In the genomic region with DNA sequence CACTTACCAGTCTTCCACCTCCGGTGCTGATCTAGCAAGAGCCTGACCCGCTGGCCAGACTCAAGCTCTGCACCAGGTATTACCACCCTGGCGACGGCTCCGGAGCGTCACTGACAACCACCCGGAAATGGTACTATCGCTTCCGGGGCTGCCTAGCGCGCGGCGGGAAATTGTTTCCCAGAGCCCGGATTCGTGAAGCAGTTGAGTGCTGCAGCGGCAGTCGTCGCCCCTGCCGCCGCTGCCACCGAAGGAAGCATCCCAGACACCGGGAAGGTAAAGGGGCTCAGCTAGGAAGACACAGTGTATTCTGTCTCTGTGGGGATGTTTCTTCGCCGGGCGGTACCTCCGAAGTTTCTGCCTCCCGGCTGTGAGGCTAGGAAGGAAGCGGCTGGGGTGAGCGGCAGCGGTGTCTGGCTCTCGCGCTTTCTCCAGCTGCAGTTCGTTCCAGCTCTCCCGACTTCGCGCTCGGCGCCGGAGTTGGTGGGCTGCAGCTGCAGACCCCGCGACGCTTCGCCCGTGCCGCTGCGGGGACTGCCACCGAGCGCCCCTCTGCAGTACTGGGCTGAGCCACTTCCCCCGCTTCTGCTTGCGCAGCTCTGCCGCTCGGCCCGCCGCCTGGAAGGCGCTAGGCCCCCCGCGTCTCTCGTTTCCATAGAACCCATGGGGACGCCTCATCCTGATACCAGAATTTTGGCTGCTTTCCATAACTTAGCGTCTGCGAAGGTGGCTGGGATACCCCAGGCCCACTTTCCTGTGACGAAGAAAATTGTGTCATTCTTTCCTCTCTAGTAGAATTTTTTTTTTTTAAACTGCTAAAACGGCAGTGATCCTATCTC, we compare ENCODE assay signal across 1 cellular context.
A peak's percentile ranks its signal among the peaks of the same experiment; 100 is the strongest.
TF ChIP-seq lines count a peak whose summit lies in the region.

A gene with protein sequence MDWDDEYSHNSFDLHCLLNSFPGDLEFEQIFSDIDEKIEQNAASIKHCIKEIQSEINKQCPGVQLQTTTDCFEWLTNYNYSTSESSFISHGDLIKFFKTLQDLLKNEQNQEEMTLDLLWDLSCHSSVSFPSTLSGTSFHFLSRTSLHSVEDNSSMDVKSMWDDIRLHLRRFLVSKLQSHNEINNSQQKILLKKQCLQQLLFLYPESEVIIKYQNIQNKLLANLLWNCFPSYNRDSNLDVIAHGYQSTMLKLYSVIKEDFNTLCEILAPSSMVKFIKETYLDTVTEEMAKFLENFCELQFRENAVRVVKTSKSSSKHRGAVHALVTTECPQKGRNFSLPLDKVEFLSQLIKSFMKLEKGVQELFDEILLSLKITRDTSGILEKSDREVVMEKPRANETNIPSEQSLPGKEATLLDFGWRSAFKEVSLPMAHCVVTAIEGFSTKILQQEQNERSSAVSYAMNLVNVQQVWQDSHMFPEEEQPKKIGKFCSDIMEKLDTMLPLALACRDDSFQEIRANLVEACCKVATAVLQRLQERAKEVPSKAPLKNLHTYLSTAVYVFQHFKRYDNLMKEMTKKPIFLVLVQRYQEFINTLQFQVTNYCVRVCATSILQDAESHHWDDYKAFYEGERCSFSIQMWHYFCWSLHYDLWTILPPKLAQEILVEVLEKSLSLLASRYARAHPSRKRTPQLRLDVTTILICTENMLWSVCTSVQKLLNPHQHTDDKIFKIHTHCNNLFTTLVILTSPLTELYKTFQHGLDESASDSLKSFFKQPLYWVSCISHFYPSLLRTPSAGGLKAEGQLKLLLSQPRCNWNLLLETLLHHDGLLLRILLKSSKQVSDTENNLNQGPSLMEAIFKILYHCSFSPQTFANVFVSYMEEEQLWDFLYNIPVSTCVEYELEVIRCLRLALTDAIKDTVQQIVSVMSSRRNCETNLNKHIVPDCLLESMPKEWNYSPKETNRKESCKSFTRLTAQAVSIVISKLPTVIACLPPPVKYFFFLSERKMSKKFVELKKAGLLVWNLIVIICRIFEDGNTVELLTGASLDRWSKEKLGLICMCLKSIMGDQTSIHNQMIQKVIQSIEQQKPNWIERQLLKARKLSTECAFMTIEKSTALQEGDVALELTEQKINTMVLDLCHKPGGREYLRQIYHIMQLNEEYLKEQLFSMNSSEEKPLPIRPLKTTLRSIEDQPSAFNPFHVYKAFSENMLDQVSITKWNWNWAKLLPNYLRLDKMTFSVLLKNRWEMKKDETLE (N-terminal part only) (minus strand): TSS at position 112 of the 836 bp plus-strand sequence. CDS start 81,478 bp downstream, outside the sequence.
A gene (plus strand): TSS at position 177 of the 836 bp plus-strand sequence. CDS start 10,142 bp downstream, outside the sequence.

TF ChIP-seq in K562, 482 proteins besides CTCF, POLR2A, EP300 and RAD21 (continued from another document and continues in another):
- TF ChIP-seq, protein P1, sequence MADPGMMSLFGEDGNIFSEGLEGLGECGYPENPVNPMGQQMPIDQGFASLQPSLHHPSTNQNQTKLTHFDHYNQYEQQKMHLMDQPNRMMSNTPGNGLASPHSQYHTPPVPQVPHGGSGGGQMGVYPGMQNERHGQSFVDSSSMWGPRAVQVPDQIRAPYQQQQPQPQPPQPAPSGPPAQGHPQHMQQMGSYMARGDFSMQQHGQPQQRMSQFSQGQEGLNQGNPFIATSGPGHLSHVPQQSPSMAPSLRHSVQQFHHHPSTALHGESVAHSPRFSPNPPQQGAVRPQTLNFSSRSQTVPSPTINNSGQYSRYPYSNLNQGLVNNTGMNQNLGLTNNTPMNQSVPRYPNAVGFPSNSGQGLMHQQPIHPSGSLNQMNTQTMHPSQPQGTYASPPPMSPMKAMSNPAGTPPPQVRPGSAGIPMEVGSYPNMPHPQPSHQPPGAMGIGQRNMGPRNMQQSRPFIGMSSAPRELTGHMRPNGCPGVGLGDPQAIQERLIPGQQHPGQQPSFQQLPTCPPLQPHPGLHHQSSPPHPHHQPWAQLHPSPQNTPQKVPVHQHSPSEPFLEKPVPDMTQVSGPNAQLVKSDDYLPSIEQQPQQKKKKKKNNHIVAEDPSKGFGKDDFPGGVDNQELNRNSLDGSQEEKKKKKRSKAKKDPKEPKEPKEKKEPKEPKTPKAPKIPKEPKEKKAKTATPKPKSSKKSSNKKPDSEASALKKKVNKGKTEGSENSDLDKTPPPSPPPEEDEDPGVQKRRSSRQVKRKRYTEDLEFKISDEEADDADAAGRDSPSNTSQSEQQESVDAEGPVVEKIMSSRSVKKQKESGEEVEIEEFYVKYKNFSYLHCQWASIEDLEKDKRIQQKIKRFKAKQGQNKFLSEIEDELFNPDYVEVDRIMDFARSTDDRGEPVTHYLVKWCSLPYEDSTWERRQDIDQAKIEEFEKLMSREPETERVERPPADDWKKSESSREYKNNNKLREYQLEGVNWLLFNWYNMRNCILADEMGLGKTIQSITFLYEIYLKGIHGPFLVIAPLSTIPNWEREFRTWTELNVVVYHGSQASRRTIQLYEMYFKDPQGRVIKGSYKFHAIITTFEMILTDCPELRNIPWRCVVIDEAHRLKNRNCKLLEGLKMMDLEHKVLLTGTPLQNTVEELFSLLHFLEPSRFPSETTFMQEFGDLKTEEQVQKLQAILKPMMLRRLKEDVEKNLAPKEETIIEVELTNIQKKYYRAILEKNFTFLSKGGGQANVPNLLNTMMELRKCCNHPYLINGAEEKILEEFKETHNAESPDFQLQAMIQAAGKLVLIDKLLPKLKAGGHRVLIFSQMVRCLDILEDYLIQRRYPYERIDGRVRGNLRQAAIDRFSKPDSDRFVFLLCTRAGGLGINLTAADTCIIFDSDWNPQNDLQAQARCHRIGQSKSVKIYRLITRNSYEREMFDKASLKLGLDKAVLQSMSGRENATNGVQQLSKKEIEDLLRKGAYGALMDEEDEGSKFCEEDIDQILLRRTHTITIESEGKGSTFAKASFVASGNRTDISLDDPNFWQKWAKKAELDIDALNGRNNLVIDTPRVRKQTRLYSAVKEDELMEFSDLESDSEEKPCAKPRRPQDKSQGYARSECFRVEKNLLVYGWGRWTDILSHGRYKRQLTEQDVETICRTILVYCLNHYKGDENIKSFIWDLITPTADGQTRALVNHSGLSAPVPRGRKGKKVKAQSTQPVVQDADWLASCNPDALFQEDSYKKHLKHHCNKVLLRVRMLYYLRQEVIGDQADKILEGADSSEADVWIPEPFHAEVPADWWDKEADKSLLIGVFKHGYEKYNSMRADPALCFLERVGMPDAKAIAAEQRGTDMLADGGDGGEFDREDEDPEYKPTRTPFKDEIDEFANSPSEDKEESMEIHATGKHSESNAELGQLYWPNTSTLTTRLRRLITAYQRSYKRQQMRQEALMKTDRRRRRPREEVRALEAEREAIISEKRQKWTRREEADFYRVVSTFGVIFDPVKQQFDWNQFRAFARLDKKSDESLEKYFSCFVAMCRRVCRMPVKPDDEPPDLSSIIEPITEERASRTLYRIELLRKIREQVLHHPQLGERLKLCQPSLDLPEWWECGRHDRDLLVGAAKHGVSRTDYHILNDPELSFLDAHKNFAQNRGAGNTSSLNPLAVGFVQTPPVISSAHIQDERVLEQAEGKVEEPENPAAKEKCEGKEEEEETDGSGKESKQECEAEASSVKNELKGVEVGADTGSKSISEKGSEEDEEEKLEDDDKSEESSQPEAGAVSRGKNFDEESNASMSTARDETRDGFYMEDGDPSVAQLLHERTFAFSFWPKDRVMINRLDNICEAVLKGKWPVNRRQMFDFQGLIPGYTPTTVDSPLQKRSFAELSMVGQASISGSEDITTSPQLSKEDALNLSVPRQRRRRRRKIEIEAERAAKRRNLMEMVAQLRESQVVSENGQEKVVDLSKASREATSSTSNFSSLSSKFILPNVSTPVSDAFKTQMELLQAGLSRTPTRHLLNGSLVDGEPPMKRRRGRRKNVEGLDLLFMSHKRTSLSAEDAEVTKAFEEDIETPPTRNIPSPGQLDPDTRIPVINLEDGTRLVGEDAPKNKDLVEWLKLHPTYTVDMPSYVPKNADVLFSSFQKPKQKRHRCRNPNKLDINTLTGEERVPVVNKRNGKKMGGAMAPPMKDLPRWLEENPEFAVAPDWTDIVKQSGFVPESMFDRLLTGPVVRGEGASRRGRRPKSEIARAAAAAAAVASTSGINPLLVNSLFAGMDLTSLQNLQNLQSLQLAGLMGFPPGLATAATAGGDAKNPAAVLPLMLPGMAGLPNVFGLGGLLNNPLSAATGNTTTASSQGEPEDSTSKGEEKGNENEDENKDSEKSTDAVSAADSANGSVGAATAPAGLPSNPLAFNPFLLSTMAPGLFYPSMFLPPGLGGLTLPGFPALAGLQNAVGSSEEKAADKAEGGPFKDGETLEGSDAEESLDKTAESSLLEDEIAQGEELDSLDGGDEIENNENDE (IDR thresholded peaks at IDR 0.05; ENCODE audit: low read depth, low read length) = no peak
- TF ChIP-seq SRSF9 (IDR thresholded peaks at IDR 0.05; ENCODE audit: borderline replicate concordance, low read depth, low read length) = no peak
- TF ChIP-seq ZSCAN32 (CRISPR knock-in tag; IDR thresholded peaks at IDR 0.05) = no peak
- TF ChIP-seq NR2F6 (CRISPR knock-in tag; IDR thresholded peaks at IDR 0.05) = no peak
- TF ChIP-seq CBX5 (IDR thresholded peaks at IDR 0.05; ENCODE audit: borderline replicate concordance, low read depth) = no peak
- TF ChIP-seq ZBTB7A (IDR thresholded peaks at IDR 0.05; ENCODE audit: borderline replicate concordance, control insufficient read depth, low read depth, low read length) = peak; percentile 77; the same call in 1 of the 2 replicates
- TF ChIP-seq ETS2 (tag; IDR thresholded peaks at IDR 0.05; ENCODE audit: borderline replicate concordance, poor library complexity, severe bottlenecking) = no peak
- TF ChIP-seq ZNF232 (CRISPR knock-in tag; IDR thresholded peaks at IDR 0.05) = no peak
- no peak; the same call in 1 of the 2 replicates for TF ChIP-seq NR1H2 (CRISPR knock-in tag; IDR thresholded peaks at IDR 0.05)
- TF ChIP-seq ZNF124 (CRISPR knock-in tag; IDR thresholded peaks at IDR 0.05) = no peak
- TF ChIP-seq HEY1 (CRISPR knock-in tag; IDR thresholded peaks at IDR 0.05; ENCODE audit: borderline replicate concordance) = no peak
- no peak for TF ChIP-seq BDP1 (IDR thresholded peaks at IDR 0.05; ENCODE audit: insufficient read depth, insufficient read length)
- no peak for TF ChIP-seq FOXJ3 (CRISPR knock-in tag; IDR thresholded peaks at IDR 0.05)
- no peak for TF ChIP-seq ZFP36 (IDR thresholded peaks at IDR 0.05; ENCODE audit: low read depth, low read length, partially characterized antibody)
- TF ChIP-seq TEAD1 (CRISPR knock-in tag; IDR thresholded peaks at IDR 0.05) = no peak
- TF ChIP-seq, protein P2, sequence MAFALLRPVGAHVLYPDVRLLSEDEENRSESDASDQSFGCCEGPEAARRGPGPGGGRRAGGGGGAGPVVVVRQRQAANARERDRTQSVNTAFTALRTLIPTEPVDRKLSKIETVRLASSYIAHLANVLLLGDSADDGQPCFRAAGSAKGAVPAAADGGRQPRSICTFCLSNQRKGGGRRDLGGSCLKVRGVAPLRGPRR (CRISPR knock-in tag; IDR thresholded peaks at IDR 0.05) = no peak
- no peak for TF ChIP-seq BRF1 (IDR thresholded peaks at IDR 0.05; ENCODE audit: borderline replicate concordance, extremely low read depth, insufficient read length)
- peak; percentile 71 for TF ChIP-seq ZNF384 (IDR thresholded peaks at IDR 0.05; ENCODE audit: low read depth, low read length)
- TF ChIP-seq ZNF217 (CRISPR knock-in tag; IDR thresholded peaks at IDR 0.05) = no peak
- no peak for TF ChIP-seq ZNF140 (CRISPR knock-in tag; IDR thresholded peaks at IDR 0.05)
- TF ChIP-seq RFX1 (IDR thresholded peaks at IDR 0.05) = peak; percentile 95
- no peak for TF ChIP-seq PRPF4 (IDR thresholded peaks at IDR 0.05; ENCODE audit: insufficient read depth, low read depth, low read length, poor library complexity, severe bottlenecking)
- TF ChIP-seq NONO (IDR thresholded peaks at IDR 0.05; ENCODE audit: low read depth in 2 of 2, low read length in 1 of 2) = no peak
- no peak for TF ChIP-seq ZNF212 (CRISPR knock-in tag; IDR thresholded peaks at IDR 0.05)
- TF ChIP-seq, protein P3, sequence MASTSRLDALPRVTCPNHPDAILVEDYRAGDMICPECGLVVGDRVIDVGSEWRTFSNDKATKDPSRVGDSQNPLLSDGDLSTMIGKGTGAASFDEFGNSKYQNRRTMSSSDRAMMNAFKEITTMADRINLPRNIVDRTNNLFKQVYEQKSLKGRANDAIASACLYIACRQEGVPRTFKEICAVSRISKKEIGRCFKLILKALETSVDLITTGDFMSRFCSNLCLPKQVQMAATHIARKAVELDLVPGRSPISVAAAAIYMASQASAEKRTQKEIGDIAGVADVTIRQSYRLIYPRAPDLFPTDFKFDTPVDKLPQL (IDR thresholded peaks at IDR 0.05; ENCODE audit: extremely low read depth, insufficient read length) = no peak
- TF ChIP-seq RBM39 (optimal IDR thresholded peaks at IDR 0.05; ENCODE audit: low read depth, low read length) = no peak
- TF ChIP-seq HNRNPLL (IDR thresholded peaks at IDR 0.05; ENCODE audit: low read depth, low read length, poor library complexity, severe bottlenecking) = peak; percentile 44
- no peak for TF ChIP-seq TCFL5 (CRISPR knock-in tag; conservative IDR thresholded peaks at IDR 0.05)
- TF ChIP-seq, protein P4, sequence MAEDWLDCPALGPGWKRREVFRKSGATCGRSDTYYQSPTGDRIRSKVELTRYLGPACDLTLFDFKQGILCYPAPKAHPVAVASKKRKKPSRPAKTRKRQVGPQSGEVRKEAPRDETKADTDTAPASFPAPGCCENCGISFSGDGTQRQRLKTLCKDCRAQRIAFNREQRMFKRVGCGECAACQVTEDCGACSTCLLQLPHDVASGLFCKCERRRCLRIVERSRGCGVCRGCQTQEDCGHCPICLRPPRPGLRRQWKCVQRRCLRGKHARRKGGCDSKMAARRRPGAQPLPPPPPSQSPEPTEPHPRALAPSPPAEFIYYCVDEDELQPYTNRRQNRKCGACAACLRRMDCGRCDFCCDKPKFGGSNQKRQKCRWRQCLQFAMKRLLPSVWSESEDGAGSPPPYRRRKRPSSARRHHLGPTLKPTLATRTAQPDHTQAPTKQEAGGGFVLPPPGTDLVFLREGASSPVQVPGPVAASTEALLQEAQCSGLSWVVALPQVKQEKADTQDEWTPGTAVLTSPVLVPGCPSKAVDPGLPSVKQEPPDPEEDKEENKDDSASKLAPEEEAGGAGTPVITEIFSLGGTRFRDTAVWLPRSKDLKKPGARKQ (CRISPR knock-in tag; IDR thresholded peaks at IDR 0.05) = no peak
- peak; percentile 85 for TF ChIP-seq C11orf30 (IDR thresholded peaks at IDR 0.05; ENCODE audit: low read depth)
- TF ChIP-seq NR3C1 (CRISPR knock-in tag; IDR thresholded peaks at IDR 0.05) = no peak
- TF ChIP-seq SAFB (IDR thresholded peaks at IDR 0.05; ENCODE audit: borderline replicate concordance, low read depth, low read length) = no peak
- TF ChIP-seq, protein P5, sequence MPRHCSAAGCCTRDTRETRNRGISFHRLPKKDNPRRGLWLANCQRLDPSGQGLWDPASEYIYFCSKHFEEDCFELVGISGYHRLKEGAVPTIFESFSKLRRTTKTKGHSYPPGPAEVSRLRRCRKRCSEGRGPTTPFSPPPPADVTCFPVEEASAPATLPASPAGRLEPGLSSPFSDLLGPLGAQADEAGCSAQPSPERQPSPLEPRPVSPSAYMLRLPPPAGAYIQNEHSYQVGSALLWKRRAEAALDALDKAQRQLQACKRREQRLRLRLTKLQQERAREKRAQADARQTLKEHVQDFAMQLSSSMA (CRISPR knock-in tag; IDR thresholded peaks at IDR 0.05) = no peak
- TF ChIP-seq TEAD2 (tag; IDR thresholded peaks at IDR 0.05) = no peak
- no peak for TF ChIP-seq RBM34 (IDR thresholded peaks at IDR 0.05; ENCODE audit: borderline replicate concordance, insufficient read depth, low read length)
- TF ChIP-seq, protein P6, sequence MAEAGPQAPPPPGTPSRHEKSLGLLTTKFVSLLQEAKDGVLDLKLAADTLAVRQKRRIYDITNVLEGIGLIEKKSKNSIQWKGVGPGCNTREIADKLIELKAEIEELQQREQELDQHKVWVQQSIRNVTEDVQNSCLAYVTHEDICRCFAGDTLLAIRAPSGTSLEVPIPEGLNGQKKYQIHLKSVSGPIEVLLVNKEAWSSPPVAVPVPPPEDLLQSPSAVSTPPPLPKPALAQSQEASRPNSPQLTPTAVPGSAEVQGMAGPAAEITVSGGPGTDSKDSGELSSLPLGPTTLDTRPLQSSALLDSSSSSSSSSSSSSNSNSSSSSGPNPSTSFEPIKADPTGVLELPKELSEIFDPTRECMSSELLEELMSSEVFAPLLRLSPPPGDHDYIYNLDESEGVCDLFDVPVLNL (CRISPR knock-in tag; IDR thresholded peaks at IDR 0.05; ENCODE audit: low read depth) = peak; percentile 95
- TF ChIP-seq GABPA (tag; conservative IDR thresholded peaks at IDR 0.05; ENCODE audit: low read depth) = peak; percentile 100
